In genomic region chr11:63282579-63282978, GRCh38 we compare ENCODE assay signal across 2 cellular contexts.
TF ChIP-seq lines count a peak whose summit lies in the region.

No MANE protein-coding gene starts in this region.

TF ChIP-seq in liver, 16 proteins besides CTCF, POLR2A, EP300 and RAD21:
- no peak for TF ChIP-seq REST (IDR thresholded peaks at IDR 0.05)
- TF ChIP-seq HNF4A (conservative IDR thresholded peaks at IDR 0.05) = peak; percentile 25 to 31
TF ChIP-seq in liver: peak in this region for 1.

TF ChIP-seq in HepG2, 621 proteins besides CTCF, POLR2A, EP300 and RAD21 (continued from another document):
- TF ChIP-seq HIC2 (CRISPR knock-in tag; IDR thresholded peaks at IDR 0.05; ENCODE audit: low read depth) = no peak
- TF ChIP-seq FOXA1 (IDR thresholded peaks at IDR 0.05) = no peak
- no peak for TF ChIP-seq FOXA1 (CRISPR knock-in tag; IDR thresholded peaks at IDR 0.05)
- no peak for TF ChIP-seq AKAP8 (CRISPR knock-in tag; IDR thresholded peaks at IDR 0.05)
- TF ChIP-seq, protein P1, sequence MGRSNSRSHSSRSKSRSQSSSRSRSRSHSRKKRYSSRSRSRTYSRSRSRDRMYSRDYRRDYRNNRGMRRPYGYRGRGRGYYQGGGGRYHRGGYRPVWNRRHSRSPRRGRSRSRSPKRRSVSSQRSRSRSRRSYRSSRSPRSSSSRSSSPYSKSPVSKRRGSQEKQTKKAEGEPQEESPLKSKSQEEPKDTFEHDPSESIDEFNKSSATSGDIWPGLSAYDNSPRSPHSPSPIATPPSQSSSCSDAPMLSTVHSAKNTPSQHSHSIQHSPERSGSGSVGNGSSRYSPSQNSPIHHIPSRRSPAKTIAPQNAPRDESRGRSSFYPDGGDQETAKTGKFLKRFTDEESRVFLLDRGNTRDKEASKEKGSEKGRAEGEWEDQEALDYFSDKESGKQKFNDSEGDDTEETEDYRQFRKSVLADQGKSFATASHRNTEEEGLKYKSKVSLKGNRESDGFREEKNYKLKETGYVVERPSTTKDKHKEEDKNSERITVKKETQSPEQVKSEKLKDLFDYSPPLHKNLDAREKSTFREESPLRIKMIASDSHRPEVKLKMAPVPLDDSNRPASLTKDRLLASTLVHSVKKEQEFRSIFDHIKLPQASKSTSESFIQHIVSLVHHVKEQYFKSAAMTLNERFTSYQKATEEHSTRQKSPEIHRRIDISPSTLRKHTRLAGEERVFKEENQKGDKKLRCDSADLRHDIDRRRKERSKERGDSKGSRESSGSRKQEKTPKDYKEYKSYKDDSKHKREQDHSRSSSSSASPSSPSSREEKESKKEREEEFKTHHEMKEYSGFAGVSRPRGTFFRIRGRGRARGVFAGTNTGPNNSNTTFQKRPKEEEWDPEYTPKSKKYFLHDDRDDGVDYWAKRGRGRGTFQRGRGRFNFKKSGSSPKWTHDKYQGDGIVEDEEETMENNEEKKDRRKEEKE (IDR thresholded peaks at IDR 0.05) = no peak
- TF ChIP-seq ZNF83 (CRISPR knock-in tag; IDR thresholded peaks at IDR 0.05; ENCODE audit: borderline replicate concordance) = no peak
- TF ChIP-seq MYNN (CRISPR knock-in tag; IDR thresholded peaks at IDR 0.05; ENCODE audit: low read depth) = no peak
